1 cellular context compared by ENCODE assay signal in the genomic region with DNA sequence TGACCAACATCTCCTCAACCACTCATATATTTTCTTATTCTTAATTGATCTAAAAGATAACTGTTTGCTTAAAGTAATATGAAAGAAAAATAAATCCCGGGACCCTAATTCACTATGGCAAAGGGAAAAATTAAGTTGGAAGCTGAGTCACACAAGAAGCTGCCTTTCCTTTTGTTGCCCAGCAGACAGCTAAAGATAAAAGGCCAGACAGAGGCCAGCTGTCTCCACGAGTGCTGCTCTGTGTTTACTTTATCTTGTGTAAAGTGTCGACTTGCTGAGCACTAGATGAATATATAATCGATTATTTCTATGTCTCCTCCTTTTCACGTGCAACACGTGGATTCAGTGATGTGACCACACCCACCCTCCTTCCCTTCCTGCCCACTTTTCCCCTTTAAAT.
TF ChIP-seq lines count a peak whose summit lies in the region.

No MANE protein-coding gene starts in this region.

TF ChIP-seq in HEK293, 187 proteins besides CTCF, POLR2A, EP300 and RAD21 (continued from another document):
- TF ChIP-seq, protein P1, sequence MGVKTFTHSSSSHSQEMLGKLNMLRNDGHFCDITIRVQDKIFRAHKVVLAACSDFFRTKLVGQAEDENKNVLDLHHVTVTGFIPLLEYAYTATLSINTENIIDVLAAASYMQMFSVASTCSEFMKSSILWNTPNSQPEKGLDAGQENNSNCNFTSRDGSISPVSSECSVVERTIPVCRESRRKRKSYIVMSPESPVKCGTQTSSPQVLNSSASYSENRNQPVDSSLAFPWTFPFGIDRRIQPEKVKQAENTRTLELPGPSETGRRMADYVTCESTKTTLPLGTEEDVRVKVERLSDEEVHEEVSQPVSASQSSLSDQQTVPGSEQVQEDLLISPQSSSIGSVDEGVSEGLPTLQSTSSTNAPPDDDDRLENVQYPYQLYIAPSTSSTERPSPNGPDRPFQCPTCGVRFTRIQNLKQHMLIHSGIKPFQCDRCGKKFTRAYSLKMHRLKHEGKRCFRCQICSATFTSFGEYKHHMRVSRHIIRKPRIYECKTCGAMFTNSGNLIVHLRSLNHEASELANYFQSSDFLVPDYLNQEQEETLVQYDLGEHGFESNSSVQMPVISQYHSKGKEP (tag by site-specific recombination; IDR thresholded peaks at IDR 0.05): no peak
- TF ChIP-seq ZNF175 (tag by site-specific recombination; IDR thresholded peaks at IDR 0.05): no peak
